14 cellular contexts compared by ENCODE assay signal in genomic region chr7:54546986-54547314, GRCh38. TPM values are rescaled to one million over a fixed set of nuclear protein-coding genes. Genes with fewer than 3 reads are reported as not detected.
A peak's percentile ranks its signal among the peaks of the same experiment; 100 is the strongest.
DNase-seq lines count a peak whose midpoint lies in the region; ATAC-seq and TF ChIP-seq lines count a peak whose summit lies in the region.
"Had no signal": no experiment of that assay in that cellular context is flagged by ENCODE, and none has a peak within 500 bp of the region (broad histone marks: within the 10 kb centered on the region; RNA-seq: fewer than 3 reads in every experiment).

No MANE protein-coding gene starts in this region.

- intact Hi-C loops in mucosa of descending colon (cut with DNase I, micrococcal nuclease) = no loop called here

- H3K4me3 Mint-ChIP-seq in endodermal cell = peak overlapping the region; percentile 56
- H3K4me3 Mint-ChIP-seq in neural progenitor cell = peak overlapping the region; percentile 79
- H3K4me3 Mint-ChIP-seq: T-cell had no signal

- no peaks in the 10 kb centered on the region for H3K9me2 ChIP-seq in MM.1S (replicated peaks; ENCODE audit: insufficient read depth, low read length)

- peak overlapping the region; percentile 74 for H2AFZ ChIP-seq in MM.1S (ENCODE audit: low read length)
- H2AFZ ChIP-seq in neural progenitor cell (replicated peaks) = peak overlapping the region; percentile 73

- H3F3A ChIP-seq in MM.1S (ENCODE audit: insufficient read depth, low read length) (no peaks in the 10 kb centered on the region), neural progenitor cell (ENCODE audit: low read depth) (peaks cover 16% of the 10 kb centered on the region)

- no peak overlapping the region for H3K27ac Mint-ChIP-seq in endodermal cell
- H3K27ac Mint-ChIP-seq in neural progenitor cell = no peak overlapping the region
- H3K27ac Mint-ChIP-seq: activated T-helper 2 cell treated with anti-CD3 and anti-CD28 coated beads, Interferon-gamma antibody, Interleukin-2, Interleukin-4, amounts not matched to agents 10 μg/mL and 5 μg/mL and 100 μg/mL, durations not matched to agents 14 hours and 24 hours and 36 hours; T-cell had no signal

- H3K79me2 ChIP-seq in MM.1S (ENCODE audit: low read length) (no peaks in the 10 kb centered on the region), neural progenitor cell (ENCODE audit: low read depth) (no peaks in the 10 kb centered on the region)

- H3K36me3 ChIP-seq in BE2C (no peaks in the 10 kb centered on the region), MM.1S (replicated peaks; ENCODE audit: insufficient read depth, low read length) (no peaks in the 10 kb centered on the region), endodermal cell (ENCODE audit: control insufficient read depth, insufficient read depth, low read length) (no peaks in the 10 kb centered on the region), neural progenitor cell (no peaks in the 10 kb centered on the region), mucosa of descending colon (ENCODE audit: low read depth) (no peaks in the 10 kb centered on the region)

- WGBS in endodermal cell (ENCODE audit: insufficient coverage in 1 of 2, insufficient read length in 1 of 2), 2 experiments = 0% methylated on average over 1 to 15 of the region's 15 CpGs

- peak overlapping the region; percentile 81 for H3K4me2 ChIP-seq in MM.1S (ENCODE audit: low read depth, low read length)
- H3K4me2 ChIP-seq in neural progenitor cell = peak overlapping the region; percentile 94

- H3K27me3 Mint-ChIP-seq in endodermal cell (ENCODE audit: insufficient read depth) (peaks cover 57% of the 10 kb centered on the region), neural progenitor cell (ENCODE audit: insufficient read depth, low read depth) (peaks cover 31% of the 10 kb centered on the region)

- H3K4me3 ChIP-seq in BE2C (ENCODE audit: low read depth, low read length) (peak overlapping the region; percentile 90), MM.1S (ENCODE audit: low read length) (peak overlapping the region; percentile 64), endodermal cell (ENCODE audit: low read length) (peak overlapping the region; percentile 79), neural progenitor cell (peak overlapping the region; percentile 64), mucosa of descending colon (no peak overlapping the region)

- H3K36me3 Mint-ChIP-seq in endodermal cell (ENCODE audit: low read depth) (no peaks in the 10 kb centered on the region), neural progenitor cell (no peaks in the 10 kb centered on the region)

- H4K20me1 ChIP-seq in MM.1S (ENCODE audit: insufficient read depth, low read length) (no peaks in the 10 kb centered on the region), neural progenitor cell (ENCODE audit: low read depth) (peaks cover 22% of the 10 kb centered on the region)

- H3K9ac ChIP-seq in MM.1S (ENCODE audit: low read length) (peak overlapping the region; percentile 43), endodermal cell (ENCODE audit: extremely low read depth, low read length, poor library complexity, severe bottlenecking) (no peak overlapping the region), neural progenitor cell (no peak overlapping the region)

- no peaks in the 10 kb centered on the region for H3K9me3 ChIP-seq in BE2C
- no peaks in the 10 kb centered on the region for H3K9me3 ChIP-seq in MM.1S (replicated peaks; ENCODE audit: insufficient read depth, low read length)
- no peaks in the 10 kb centered on the region for H3K9me3 ChIP-seq in endodermal cell (ENCODE audit: control insufficient read depth, low read length)
- H3K9me3 ChIP-seq in neural progenitor cell (ENCODE audit: low read depth) = no peaks in the 10 kb centered on the region
- H3K9me3 ChIP-seq in mucosa of descending colon = no peaks in the 10 kb centered on the region

- H3K4me1 Mint-ChIP-seq in endodermal cell (peaks cover 9% of the 10 kb centered on the region), neural progenitor cell (peaks cover 17% of the 10 kb centered on the region)
- H3K4me1 Mint-ChIP-seq: T-cell had no signal

- H3K9me3 Mint-ChIP-seq in endodermal cell (no peaks in the 10 kb centered on the region), neural progenitor cell (no peaks in the 10 kb centered on the region)
- H3K9me3 Mint-ChIP-seq: activated T-helper 2 cell treated with anti-CD3 and anti-CD28 coated beads, Interferon-gamma antibody, Interleukin-2, Interleukin-4, amounts not matched to agents 10 μg/mL and 5 μg/mL and 100 μg/mL, durations not matched to agents 14 hours and 24 hours and 36 hours had no signal

- H3K4me1 ChIP-seq in BE2C (peaks cover 17% of the 10 kb centered on the region), MM.1S (ENCODE audit: low read length) (no peaks in the 10 kb centered on the region), endodermal cell (ENCODE audit: control insufficient read depth, insufficient read depth, low read length) (peaks cover 8% of the 10 kb centered on the region), neural progenitor cell (peaks cover 15% of the 10 kb centered on the region), mucosa of descending colon (ENCODE audit: low read depth) (no peaks in the 10 kb centered on the region)

- DNase-seq in BE2C (no peak), MM.1S (no peak), endodermal cell (no peak), neural progenitor cell (ENCODE audit: low spot score) (no peak), nucleus accumbens (lab: John Stamatoyannopoulos, UW) (no peak), mucosa of descending colon (no peak)
- DNase-seq in activated CD4-positive, alpha-beta T cell treated with anti-CD3 and anti-CD28 coated beads for 1 hour = no peak
- DNase-seq: stimulated activated CD4-positive, alpha-beta T cell treated with anti-CD3 and anti-CD28 coated beads, Interleukin-1b, Interleukin-23, amount 100 ng/mL, for 48 hours; T-cell had no signal

- H3K27ac ChIP-seq in MM.1S (ENCODE audit: low read length) (no peak overlapping the region), endodermal cell (ENCODE audit: low read depth, low read length) (no peak overlapping the region), neural progenitor cell (no peak overlapping the region)
- H3K27ac ChIP-seq: HL-60 had no signal

- no peaks in the 10 kb centered on the region for H3K27me3 ChIP-seq in BE2C
- no peaks in the 10 kb centered on the region for H3K27me3 ChIP-seq in MM.1S (replicated peaks; ENCODE audit: insufficient read depth, low read length)
- peaks cover 66% of the 10 kb centered on the region for H3K27me3 ChIP-seq in endodermal cell (ENCODE audit: control insufficient read depth, insufficient read depth, low read length, poor library complexity, severe bottlenecking)
- H3K27me3 ChIP-seq in neural progenitor cell = peaks cover 62% of the 10 kb centered on the region

- ATAC-seq in HG02678 (IDR thresholded peaks at IDR 0.05; ENCODE audit: unreplicated experiment) (no peak), mucosa of descending colon (no peak)
- ATAC-seq: T-cell had no signal

- TF ChIP-seq CTCF in BE2C (IDR thresholded peaks at IDR 0.05; ENCODE audit: low read depth, low read length) = no peak
- TF ChIP-seq CTCF in MM.1S (IDR thresholded peaks at IDR 0.05; ENCODE audit: low read length) = no peak
- no peak for TF ChIP-seq CTCF in endodermal cell (conservative IDR thresholded peaks at IDR 0.05)
- TF ChIP-seq CTCF in neural progenitor cell (IDR thresholded peaks at IDR 0.05) = no peak
- no peak for TF ChIP-seq CTCF in mucosa of descending colon (IDR thresholded peaks at IDR 0.05)

RNA-seq across cellular contexts. Expression of gene VSTM2A, which starts 4.8 kb away (rescaled TPM):
- 53.7 TPM for polyA plus RNA-seq in BE2C (2012; ENCODE audit: insufficient read depth, insufficient read length, low read depth)
- total RNA-seq in endodermal cell (under 1 TPM in 1 of 2 donors, not detected in 1; 0.24 TPM), neural progenitor cell (ENCODE audit: low replicate concordance) (0.12 TPM in 1 of 2 replicates, not detected in the other), mucosa of descending colon (1 to 10 TPM; 2.0 to 2.6 (median 2.3) TPM)
- 0.18 TPM for polyA plus RNA-seq in endodermal cell (2013, experiment 1 of 2)
- polyA plus RNA-seq in endodermal cell (2013, experiment 2 of 2) = 0.33 TPM
- total RNA-seq: activated T-helper 2 cell treated with anti-CD3 and anti-CD28 coated beads, Interferon-gamma antibody, Interleukin-2, Interleukin-4, amounts not matched to agents 10 μg/mL and 5 μg/mL and 100 μg/mL, durations not matched to agents 14 hours and 24 hours and 36 hours; left lobe of liver; M059J; T-cell had no signal
